In the genomic region with DNA sequence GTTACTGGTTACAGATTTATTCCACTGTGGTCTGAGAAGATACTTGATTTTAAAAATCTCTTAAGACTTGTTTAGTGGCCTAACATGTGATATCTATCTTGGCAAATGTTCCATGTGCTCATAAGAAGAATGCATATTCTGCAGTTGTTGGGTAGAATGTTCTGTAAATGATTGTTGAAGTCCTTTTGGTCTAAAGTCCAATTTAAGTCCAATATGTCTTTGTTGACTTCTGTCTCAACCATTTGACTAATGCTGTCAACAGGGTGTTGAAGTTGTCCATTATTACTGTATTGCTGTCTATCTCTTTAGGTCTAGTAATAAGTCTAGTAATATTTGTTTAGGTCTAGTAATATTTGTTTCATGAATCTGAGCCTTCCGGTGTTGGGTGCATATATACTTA, we compare ENCODE assay signal across 1 cellular context.
TF ChIP-seq lines count a peak whose summit lies in the region.

No MANE protein-coding gene starts in this region.

TF ChIP-seq in HepG2, 621 proteins besides CTCF, POLR2A, EP300 and RAD21 (continued from another document and continues in another):
- TF ChIP-seq ZBTB4 (CRISPR knock-in tag; IDR thresholded peaks at IDR 0.05; ENCODE audit: borderline replicate concordance), result no peak
- TF ChIP-seq ZNF878 (CRISPR knock-in tag; IDR thresholded peaks at IDR 0.05), result no peak; the same call in 1 of the 2 replicates
- TF ChIP-seq, protein P1, sequence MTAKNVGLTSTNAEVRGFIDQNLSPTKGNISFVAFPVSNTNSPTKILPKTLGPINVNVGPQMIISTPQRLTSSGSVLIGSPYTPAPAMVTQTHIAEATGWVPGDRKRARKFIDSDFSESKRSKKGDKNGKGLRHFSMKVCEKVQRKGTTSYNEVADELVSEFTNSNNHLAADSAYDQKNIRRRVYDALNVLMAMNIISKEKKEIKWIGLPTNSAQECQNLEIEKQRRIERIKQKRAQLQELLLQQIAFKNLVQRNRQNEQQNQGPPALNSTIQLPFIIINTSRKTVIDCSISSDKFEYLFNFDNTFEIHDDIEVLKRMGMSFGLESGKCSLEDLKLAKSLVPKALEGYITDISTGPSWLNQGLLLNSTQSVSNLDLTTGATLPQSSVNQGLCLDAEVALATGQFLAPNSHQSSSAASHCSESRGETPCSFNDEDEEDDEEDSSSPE (CRISPR knock-in tag; IDR thresholded peaks at IDR 0.05), result peak; percentile 33; the same call in 1 of the 2 replicates
- TF ChIP-seq NFIB (CRISPR knock-in tag; IDR thresholded peaks at IDR 0.05; ENCODE audit: borderline replicate concordance), result no peak
- TF ChIP-seq SP4 (CRISPR knock-in tag; IDR thresholded peaks at IDR 0.05), result no peak
- TF ChIP-seq ZSCAN21 (CRISPR knock-in tag; IDR thresholded peaks at IDR 0.05; ENCODE audit: borderline replicate concordance), result no peak
- no peak for TF ChIP-seq ZNF20 (CRISPR knock-in tag; IDR thresholded peaks at IDR 0.05)
- TF ChIP-seq, protein P2, sequence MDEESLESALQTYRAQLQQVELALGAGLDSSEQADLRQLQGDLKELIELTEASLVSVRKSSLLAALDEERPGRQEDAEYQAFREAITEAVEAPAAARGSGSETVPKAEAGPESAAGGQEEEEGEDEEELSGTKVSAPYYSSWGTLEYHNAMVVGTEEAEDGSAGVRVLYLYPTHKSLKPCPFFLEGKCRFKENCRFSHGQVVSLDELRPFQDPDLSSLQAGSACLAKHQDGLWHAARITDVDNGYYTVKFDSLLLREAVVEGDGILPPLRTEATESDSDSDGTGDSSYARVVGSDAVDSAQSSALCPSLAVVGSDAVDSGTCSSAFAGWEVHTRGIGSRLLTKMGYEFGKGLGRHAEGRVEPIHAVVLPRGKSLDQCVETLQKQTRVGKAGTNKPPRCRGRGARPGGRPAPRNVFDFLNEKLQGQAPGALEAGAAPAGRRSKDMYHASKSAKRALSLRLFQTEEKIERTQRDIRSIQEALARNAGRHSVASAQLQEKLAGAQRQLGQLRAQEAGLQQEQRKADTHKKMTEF (CRISPR knock-in tag; IDR thresholded peaks at IDR 0.05), result peak; percentile 76
- TF ChIP-seq ZKSCAN1 (IDR thresholded peaks at IDR 0.05; ENCODE audit: low read length), result no peak
- peak; percentile 73; the same call in 1 of the 2 replicates for TF ChIP-seq ZFP1 (CRISPR knock-in tag; IDR thresholded peaks at IDR 0.05)
- TF ChIP-seq FOXP1 (IDR thresholded peaks at IDR 0.05), result peak; percentile 99
- TF ChIP-seq FOXP1 (CRISPR knock-in tag; IDR thresholded peaks at IDR 0.05), result peak; percentile 99
- TF ChIP-seq HNRNPUL1 (IDR thresholded peaks at IDR 0.05; ENCODE audit: low read depth, low read length), result peak; percentile 74
- TF ChIP-seq KLF12 (CRISPR knock-in tag; IDR thresholded peaks at IDR 0.05; ENCODE audit: borderline replicate concordance), result no peak
- TF ChIP-seq, protein P3, sequence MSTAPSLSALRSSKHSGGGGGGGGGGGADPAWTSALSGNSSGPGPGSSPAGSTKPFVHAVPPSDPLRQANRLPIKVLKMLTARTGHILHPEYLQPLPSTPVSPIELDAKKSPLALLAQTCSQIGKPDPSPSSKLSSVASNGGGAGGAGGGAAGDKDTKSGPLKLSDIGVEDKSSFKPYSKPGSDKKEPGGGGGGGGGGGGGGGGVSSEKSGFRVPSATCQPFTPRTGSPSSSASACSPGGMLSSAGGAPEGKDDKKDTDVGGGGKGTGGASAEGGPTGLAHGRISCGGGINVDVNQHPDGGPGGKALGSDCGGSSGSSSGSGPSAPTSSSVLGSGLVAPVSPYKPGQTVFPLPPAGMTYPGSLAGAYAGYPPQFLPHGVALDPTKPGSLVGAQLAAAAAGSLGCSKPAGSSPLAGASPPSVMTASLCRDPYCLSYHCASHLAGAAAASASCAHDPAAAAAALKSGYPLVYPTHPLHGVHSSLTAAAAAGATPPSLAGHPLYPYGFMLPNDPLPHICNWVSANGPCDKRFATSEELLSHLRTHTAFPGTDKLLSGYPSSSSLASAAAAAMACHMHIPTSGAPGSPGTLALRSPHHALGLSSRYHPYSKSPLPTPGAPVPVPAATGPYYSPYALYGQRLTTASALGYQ (CRISPR knock-in tag; IDR thresholded peaks at IDR 0.05), result 0 out of 2 replicates have a peak, but pooled peaks have one; percentile 59
- no peak for TF ChIP-seq PREB (CRISPR knock-in tag; IDR thresholded peaks at IDR 0.05)
- TF ChIP-seq ZNF432 (CRISPR knock-in tag; IDR thresholded peaks at IDR 0.05; ENCODE audit: borderline replicate concordance), result no peak
- TF ChIP-seq TBL1XR1 (IDR thresholded peaks at IDR 0.05; ENCODE audit: borderline replicate concordance, low read length, partially characterized antibody), result peak; percentile 45
- TF ChIP-seq, protein P4, sequence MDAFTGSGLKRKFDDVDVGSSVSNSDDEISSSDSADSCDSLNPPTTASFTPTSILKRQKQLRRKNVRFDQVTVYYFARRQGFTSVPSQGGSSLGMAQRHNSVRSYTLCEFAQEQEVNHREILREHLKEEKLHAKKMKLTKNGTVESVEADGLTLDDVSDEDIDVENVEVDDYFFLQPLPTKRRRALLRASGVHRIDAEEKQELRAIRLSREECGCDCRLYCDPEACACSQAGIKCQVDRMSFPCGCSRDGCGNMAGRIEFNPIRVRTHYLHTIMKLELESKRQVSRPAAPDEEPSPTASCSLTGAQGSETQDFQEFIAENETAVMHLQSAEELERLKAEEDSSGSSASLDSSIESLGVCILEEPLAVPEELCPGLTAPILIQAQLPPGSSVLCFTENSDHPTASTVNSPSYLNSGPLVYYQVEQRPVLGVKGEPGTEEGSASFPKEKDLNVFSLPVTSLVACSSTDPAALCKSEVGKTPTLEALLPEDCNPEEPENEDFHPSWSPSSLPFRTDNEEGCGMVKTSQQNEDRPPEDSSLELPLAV (CRISPR knock-in tag; conservative IDR thresholded peaks at IDR 0.05; ENCODE audit: low read depth), result no peak
- peak; percentile 37; the same call in 1 of the 2 replicates for TF ChIP-seq NR2F2 (IDR thresholded peaks at IDR 0.05; ENCODE audit: borderline replicate concordance, low read depth)
- TF ChIP-seq, protein P5, sequence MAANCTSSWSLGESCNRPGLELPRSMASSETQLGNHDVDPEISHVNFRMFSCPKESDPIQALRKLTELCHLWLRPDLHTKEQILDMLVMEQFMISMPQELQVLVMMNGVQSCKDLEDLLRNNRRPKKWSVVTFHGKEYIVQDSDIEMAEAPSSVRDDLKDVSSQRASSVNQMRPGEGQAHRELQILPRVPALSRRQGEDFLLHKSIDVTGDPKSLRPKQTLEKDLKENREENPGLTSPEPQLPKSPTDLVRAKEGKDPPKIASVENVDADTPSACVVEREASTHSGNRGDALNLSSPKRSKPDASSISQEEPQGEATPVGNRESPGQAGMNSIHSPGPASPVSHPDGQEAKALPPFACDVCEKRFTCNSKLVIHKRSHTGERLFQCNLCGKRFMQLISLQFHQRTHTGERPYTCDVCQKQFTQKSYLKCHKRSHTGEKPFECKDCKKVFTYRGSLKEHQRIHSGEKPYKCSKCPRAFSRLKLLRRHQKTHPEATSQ (CRISPR knock-in tag; IDR thresholded peaks at IDR 0.05; ENCODE audit: borderline replicate concordance), result no peak; the same call in 1 of the 2 replicates
- TF ChIP-seq KAT7 (CRISPR knock-in tag; IDR thresholded peaks at IDR 0.05; ENCODE audit: borderline replicate concordance), result no peak
- no peak for TF ChIP-seq KLF6 (CRISPR knock-in tag; IDR thresholded peaks at IDR 0.05)
- TF ChIP-seq CEBPG (CRISPR knock-in tag; IDR thresholded peaks at IDR 0.05), result peak; percentile 59
- no peak for TF ChIP-seq ZNF382 (CRISPR knock-in tag; IDR thresholded peaks at IDR 0.05; ENCODE audit: borderline replicate concordance)
- no peak for TF ChIP-seq RXRA (CRISPR knock-in tag; IDR thresholded peaks at IDR 0.05)
- TF ChIP-seq AHDC1 (CRISPR knock-in tag; IDR thresholded peaks at IDR 0.05; ENCODE audit: borderline replicate concordance), result peak; percentile 90; the same call in 1 of the 2 replicates
- TF ChIP-seq STAT5B (CRISPR knock-in tag; IDR thresholded peaks at IDR 0.05), result no peak
- no peak for TF ChIP-seq SRSF1 (optimal IDR thresholded peaks at IDR 0.05; ENCODE audit: low read depth, low read length)
- TF ChIP-seq ZBTB7B (CRISPR knock-in tag; IDR thresholded peaks at IDR 0.05), result no peak
- TF ChIP-seq NFE2L1 (CRISPR knock-in tag; IDR thresholded peaks at IDR 0.05; ENCODE audit: borderline replicate concordance), result no peak
- no peak for TF ChIP-seq ZEB1 (IDR thresholded peaks at IDR 0.05; ENCODE audit: insufficient replicate concordance, low read depth)
- 0 out of 2 replicates have a peak, but pooled peaks have one; percentile 76 for TF ChIP-seq NFKBIZ (CRISPR knock-in tag; IDR thresholded peaks at IDR 0.05)
- no peak for TF ChIP-seq ZNF616 (CRISPR knock-in tag; IDR thresholded peaks at IDR 0.05; ENCODE audit: low read depth)
- no peak for TF ChIP-seq ZNF207 (IDR thresholded peaks at IDR 0.05; ENCODE audit: borderline replicate concordance)
- no peak for TF ChIP-seq TBX2 (CRISPR knock-in tag; IDR thresholded peaks at IDR 0.05; ENCODE audit: borderline replicate concordance)
- TF ChIP-seq PHB2 (IDR thresholded peaks at IDR 0.05; ENCODE audit: partially characterized antibody), result no peak
- no peak for TF ChIP-seq ZNF430 (CRISPR knock-in tag; IDR thresholded peaks at IDR 0.05)
- no peak for TF ChIP-seq AHR (CRISPR knock-in tag; IDR thresholded peaks at IDR 0.05)
- TF ChIP-seq, protein P6, sequence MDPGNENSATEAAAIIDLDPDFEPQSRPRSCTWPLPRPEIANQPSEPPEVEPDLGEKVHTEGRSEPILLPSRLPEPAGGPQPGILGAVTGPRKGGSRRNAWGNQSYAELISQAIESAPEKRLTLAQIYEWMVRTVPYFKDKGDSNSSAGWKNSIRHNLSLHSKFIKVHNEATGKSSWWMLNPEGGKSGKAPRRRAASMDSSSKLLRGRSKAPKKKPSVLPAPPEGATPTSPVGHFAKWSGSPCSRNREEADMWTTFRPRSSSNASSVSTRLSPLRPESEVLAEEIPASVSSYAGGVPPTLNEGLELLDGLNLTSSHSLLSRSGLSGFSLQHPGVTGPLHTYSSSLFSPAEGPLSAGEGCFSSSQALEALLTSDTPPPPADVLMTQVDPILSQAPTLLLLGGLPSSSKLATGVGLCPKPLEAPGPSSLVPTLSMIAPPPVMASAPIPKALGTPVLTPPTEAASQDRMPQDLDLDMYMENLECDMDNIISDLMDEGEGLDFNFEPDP (CRISPR knock-in tag; conservative IDR thresholded peaks at IDR 0.05), result no peak
- peak; percentile 94 for TF ChIP-seq GFI1 (CRISPR knock-in tag; IDR thresholded peaks at IDR 0.05; ENCODE audit: borderline replicate concordance)
- TF ChIP-seq ZNF777 (CRISPR knock-in tag; IDR thresholded peaks at IDR 0.05), result no peak
- TF ChIP-seq ZZZ3 (CRISPR knock-in tag; IDR thresholded peaks at IDR 0.05; ENCODE audit: borderline replicate concordance), result no peak
